In genomic region chr1:15636436-15636835, GRCh38 we compare ENCODE assay signal across 26 cellular contexts. TPM values are rescaled to one million over a fixed set of nuclear protein-coding genes. Genes with fewer than 3 reads are reported as not detected.
A peak's percentile ranks its signal among the peaks of the same experiment; 100 is the strongest.
DNase-seq lines count a peak whose midpoint lies in the region; ATAC-seq, FAIRE-seq and TF ChIP-seq lines count a peak whose summit lies in the region.
"Had no signal": no experiment of that assay in that cellular context is flagged by ENCODE, and none has a peak within 500 bp of the region (broad histone marks: within the 10 kb centered on the region; RNA-seq: fewer than 3 reads in every experiment).

No MANE protein-coding gene starts in this region.

- H3K36me3 ChIP-seq in HEK293 (ENCODE audit: control insufficient read depth in 2 of 2, insufficient read depth in 1 of 2, low read length in 2 of 2): peaks cover 75 to 100% of the 10 kb centered on the region in 2 experiments
- H3K36me3 ChIP-seq in K562 (ENCODE audit: control insufficient read depth, insufficient read depth, low read length): peaks cover 98% of the 10 kb centered on the region
- peaks cover 0 to 84% of the 10 kb centered on the region in 2 donors for H3K36me3 ChIP-seq in gastrocnemius medialis

- H3K4me2 ChIP-seq in K562 (ENCODE audit: insufficient read depth, low read length): no peak overlapping the region
- H3K4me2 ChIP-seq: A549; BLaER1 treated with 17β-estradiol and CSF1 and Interleukin-3, amounts not matched to agents 10 nM and 100 nM had no signal

- no peak overlapping the region for H2AFZ ChIP-seq in K562 (ENCODE audit: low read depth, low read length)
- H2AFZ ChIP-seq: GM23248 had no signal

- no peaks in the 10 kb centered on the region for H3K27me3 Mint-ChIP-seq in T-helper 17 cell
- H3K27me3 Mint-ChIP-seq: CD4-positive, alpha-beta T cell; CD8-positive, alpha-beta memory T cell had no signal

- H3K4me1 ChIP-seq in HEK293 (ENCODE audit: control insufficient read depth, insufficient read depth, low read length) (no peaks in the 10 kb centered on the region), K562 (replicated peaks in 1 of 2; ENCODE audit: control insufficient read depth in 2 of 2, insufficient read depth in 2 of 2, low read length in 2 of 2) (no peaks in the 10 kb centered on the region), gastrocnemius medialis (peaks cover 17 to 18% of the 10 kb centered on the region in 2 donors)
- H3K4me1 ChIP-seq: A549; BE2C; BLaER1 treated with 17β-estradiol and CSF1 and Interleukin-3, amounts not matched to agents 10 nM and 100 nM had no signal

- intact Hi-C loops in K562 (cut with micrococcal nuclease) (no loop called here), gastrocnemius medialis (cut with DNase I; ENCODE audit: low total_unique reads) (no loop called here)

- peaks cover 10% of the 10 kb centered on the region for H3K36me3 Mint-ChIP-seq in T-helper 17 cell (ENCODE audit: low read depth)

- no peak for TF ChIP-seq RAD21 in K562 (CRISPR knock-in tag; conservative IDR thresholded peaks at IDR 0.05 in 1 of 2, IDR thresholded peaks at IDR 0.05 in 1 of 2)

- TF ChIP-seq EP300 in K562 (IDR thresholded peaks at IDR 0.05; ENCODE audit: low read length): no peak

- no peak for TF ChIP-seq CTCF in HEK293 (tag by site-specific recombination; IDR thresholded peaks at IDR 0.05)
- TF ChIP-seq CTCF in K562 (IDR thresholded peaks at IDR 0.05 in 2 of 3, conservative IDR thresholded peaks at IDR 0.05 in 1 of 3; ENCODE audit: insufficient read depth in 2 of 3, low read depth in 1 of 3, low read length in 3 of 3): no peak
- no peak for TF ChIP-seq CTCF in gastrocnemius medialis (IDR thresholded peaks at IDR 0.05 in 4 of 5, conservative IDR thresholded peaks at IDR 0.05 in 1 of 5)
- no peak for TF ChIP-seq CTCF in RWPE1 (conservative IDR thresholded peaks at IDR 0.05; ENCODE audit: low read depth)

- ATAC-seq in K562 (no peak), gastrocnemius medialis (peak; percentile 45 to 68), T-helper 17 cell (no peak)
- ATAC-seq: A549, GM12878 had no signal

- no peaks in the 10 kb centered on the region for H3K9me1 ChIP-seq in K562 (ENCODE audit: control insufficient read depth, insufficient read depth, low read length)

- peaks cover 5% of the 10 kb centered on the region for H3K4me1 Mint-ChIP-seq in T-helper 17 cell

- H3K4me3 ChIP-seq in HEK293 (ENCODE audit: low read depth, low read length): no peak overlapping the region
- H3K4me3 ChIP-seq in K562: no peak overlapping the region
- H3K4me3 ChIP-seq in gastrocnemius medialis: no peak overlapping the region
- H3K4me3 ChIP-seq: A549; BLaER1 treated with 17β-estradiol and CSF1 and Interleukin-3, amounts not matched to agents 10 nM and 100 nM; GM12878; GM23248 had no signal

- WGBS in K562 (ENCODE audit: insufficient coverage, low coverage, missing lambda C conversion rate): 94% methylated on average over 4 of the region's 4 CpGs

- H3K27ac Mint-ChIP-seq in T-helper 17 cell: no peak overlapping the region
- H3K27ac Mint-ChIP-seq: CD4-positive, alpha-beta T cell had no signal

- no TSS peak for BruUV-seq in K562 (replicated peaks; lab: Mats Ljungman, UMichigan)

- POLR2A ChIA-PET in HEK293 (lab: Yijun Ruan, JAX) (no interaction called here), K562 (lab: Yijun Ruan, JAX) (interaction anchor here (0.6 to 4.3 kb wide), 6 partner anchors 9 to 319 kb away, joined by 3 to 17 read pairs (median 4); partner anchors contain the start of gene DDI2), RWPE1 (lab: Yijun Ruan, JAX; ENCODE audit: low non-redundant PET) (no interaction called here)

- FAIRE-seq in K562 (lab: Jason Lieb, UNC): no peak
- FAIRE-seq: A549, D721Med, GM12878, GM19239, H1 had no signal

- CTCF ChIA-PET in HEK293 (lab: Yijun Ruan, JAX) (no interaction called here), K562 (lab: Yijun Ruan, JAX; ENCODE audit: low intra/inter-chr PET ratio) (no interaction called here), RWPE1 (lab: Yijun Ruan, JAX) (no interaction called here)

- H3K79me2 ChIP-seq in K562 (ENCODE audit: control insufficient read depth, insufficient read depth, low read length): peaks cover 6% of the 10 kb centered on the region; the same call in 2 of the 3 replicates

- H4K20me1 ChIP-seq in K562 (replicated peaks; ENCODE audit: control insufficient read depth, insufficient read depth, low read length): no peaks in the 10 kb centered on the region

- H3K27me3 ChIP-seq in K562 (ENCODE audit: control insufficient read depth in 2 of 2, insufficient read depth in 2 of 2, low read length in 2 of 2): no peaks in the 10 kb centered on the region
- H3K27me3 ChIP-seq in gastrocnemius medialis: no peaks in the 10 kb centered on the region
- H3K27me3 ChIP-seq: BE2C; BLaER1 treated with 17β-estradiol and CSF1 and Interleukin-3, amounts not matched to agents 10 nM and 100 nM had no signal

- no peak for TF ChIP-seq POLR2A in K562 (conservative IDR thresholded peaks at IDR 0.05)
- TF ChIP-seq POLR2A in gastrocnemius medialis (IDR thresholded peaks at IDR 0.05): no peak

- H3K9me3 ChIP-seq in HEK293 (ENCODE audit: control insufficient read depth, insufficient read depth, low read depth, low read length) (no peaks in the 10 kb centered on the region), K562 (replicated peaks; ENCODE audit: control insufficient read depth, insufficient read depth, low read depth, low read length) (no peaks in the 10 kb centered on the region), gastrocnemius medialis (no peaks in the 10 kb centered on the region), T-helper 17 cell (ENCODE audit: control insufficient read depth, low read length, poor library complexity, severe bottlenecking) (no peaks in the 10 kb centered on the region)
- H3K9me3 ChIP-seq: A549; BE2C; BLaER1 treated with 17β-estradiol and CSF1 and Interleukin-3, amounts not matched to agents 10 nM and 100 nM had no signal

- no peak for DNase-seq in K562 (ENCODE audit: extremely low read depth in 1 of 4, low spot score in 3 of 4)
- DNase-seq in gastrocnemius medialis: peak in 1 of 2 donors; percentile 41
- no peak for DNase-seq in activated effector memory CD4-positive, alpha-beta T cell treated with anti-CD3 and anti-CD28 coated beads, Interleukin-2, amount 50 U/mL, for 16 hours
- DNase-seq in T-helper 17 cell: no peak
- DNase-seq in RWPE1 (ENCODE audit: low spot score): no peak
- DNase-seq: 8988T; ACHN; AML-193; BE2C; CD4-positive, alpha-beta T cell; CD8-positive, alpha-beta memory T cell; DMS 273 treated with DMSO at 0.1 percent for 48 hours; DMS79; EL; GDM1; GM23248; H7; HCEC 1CT had no signal

- H3K4me3 Mint-ChIP-seq in T-helper 17 cell: no peak overlapping the region
- H3K4me3 Mint-ChIP-seq: CD14-positive monocyte; CD4-positive, alpha-beta T cell; CD8-positive, alpha-beta memory T cell had no signal

- H3K9ac ChIP-seq in K562 (ENCODE audit: insufficient read depth in 1 of 2, low read depth in 2 of 2, low read length in 2 of 2): no peak overlapping the region
- H3K9ac ChIP-seq: BLaER1 treated with 17β-estradiol and CSF1 and Interleukin-3, amounts not matched to agents 10 nM and 100 nM; GM23248 had no signal

- in situ Hi-C loops in K562 (cut with MboI): no loop called here
- in situ Hi-C loops in gastrocnemius medialis (cut with MboI; ENCODE audit: low sequenced_read_pairs in 4 of 4): no loop called here

- H3K27ac ChIP-seq in HEK293 (ENCODE audit: extremely low read depth, low read depth, low read length) (no peak overlapping the region), K562 (ENCODE audit: extremely low read depth, low read depth, low read length) (no peak overlapping the region), gastrocnemius medialis (peak overlapping the region; percentile 39 to 96 (median 56)), RWPE1 (no peak overlapping the region)
- H3K27ac ChIP-seq: A549; BLaER1 treated with 17β-estradiol and CSF1 and Interleukin-3, amounts not matched to agents 10 nM and 100 nM; GM23248 had no signal

RNA-seq across cellular contexts. Expression of gene DDI2, which starts 19.2 kb away (rescaled TPM):
- total RNA-seq in K562 (2011; cell fraction: chromatin; rRNA removed; ENCODE audit: low replicate concordance): 185 and 291 TPM in 2 replicates
- total RNA-seq in K562 (2011; cell fraction: nucleolus; rRNA removed): 109 and 114 TPM in 2 replicates
- 211 and 265 TPM in 2 replicates for total RNA-seq in K562 (2011; cell fraction: nucleoplasm; rRNA removed)
- total RNA-seq in K562 (2014; rRNA removed): 21.2 and 31.5 TPM in 2 replicates
- total RNA-seq in K562 (2014; rRNA removed; fragmentation: Illumina TruSeq; extraction: Trizol): 29.3 and 31.8 TPM in 2 replicates
- 23.6 and 23.9 TPM in 2 replicates for total RNA-seq in K562 (2015; rRNA removed; fragmentation: Illumina TruSeq; extraction: Trizol)
- 48.4 and 50.1 TPM in 2 replicates for total RNA-seq in K562 (2021)
- polyA plus RNA-seq in K562 (2011; rRNA removed): 14.5 and 16.3 TPM in 2 replicates
- polyA plus RNA-seq in K562 (2011; cell fraction: cytosol; rRNA removed): 8.1 and 10.8 TPM in 2 replicates
- 31.8 and 38.6 TPM in 2 replicates for polyA plus RNA-seq in K562 (2011; cell fraction: nucleus; rRNA removed)
- polyA plus RNA-seq in K562 (2012): 11.9 and 18.2 TPM in 2 replicates
- 27.4 and 32.0 TPM in 2 replicates for polyA plus RNA-seq in K562 (2014; fragmentation: Illumina TruSeq; extraction: Trizol)
- polyA plus RNA-seq in K562 (2014; fragmentation: Nextera tagmentation; extraction: Ambion mirVana): 1 to 10 TPM; 6.5 to 7.3 TPM
- 17.1 and 19.1 TPM in 2 replicates for polyA plus RNA-seq in K562 (2014; rRNA removed)
- polyA minus RNA-seq in K562 (2011; rRNA and poly(A)+ RNA removed): 65.5 and 71.7 TPM in 2 replicates
- 19.4 and 25.7 TPM in 2 replicates for polyA minus RNA-seq in K562 (2011; cell fraction: cytosol; rRNA and poly(A)+ RNA removed)
- 76.7 and 116 TPM in 2 replicates for polyA minus RNA-seq in K562 (2011; cell fraction: nucleus; rRNA and poly(A)+ RNA removed)
- total RNA-seq in gastrocnemius medialis: 10 to 100 TPM; 19.0 to 86.7 (median 34.2) TPM
- total RNA-seq in T-helper 17 cell: 10 to 100 TPM; 27.5 to 31.1 TPM

RNA-seq across cellular contexts. Expression of gene PLEKHM2, which starts 47.7 kb away (rescaled TPM):
- total RNA-seq in K562 (2011; cell fraction: chromatin; rRNA removed; ENCODE audit: low replicate concordance): 33.4 and 106 TPM in 2 replicates
- total RNA-seq in K562 (2011; cell fraction: nucleolus; rRNA removed): 69.5 and 71.2 TPM in 2 replicates
- total RNA-seq in K562 (2011; cell fraction: nucleoplasm; rRNA removed): 36.4 and 44.3 TPM in 2 replicates
- total RNA-seq in K562 (2014; rRNA removed): 28.6 and 36.7 TPM in 2 replicates
- 7.8 and 15.6 TPM in 2 replicates for total RNA-seq in K562 (2014; rRNA removed; fragmentation: Illumina TruSeq; extraction: Trizol)
- total RNA-seq in K562 (2015; rRNA removed; fragmentation: Illumina TruSeq; extraction: Trizol): 33.2 and 34.3 TPM in 2 replicates
- total RNA-seq in K562 (2021): 63.7 and 65.3 TPM in 2 replicates
- 34.9 and 54.1 TPM in 2 replicates for polyA plus RNA-seq in K562 (2011; rRNA removed)
- 50.7 and 63.4 TPM in 2 replicates for polyA plus RNA-seq in K562 (2011; cell fraction: cytosol; rRNA removed)
- 122 and 150 TPM in 2 replicates for polyA plus RNA-seq in K562 (2011; cell fraction: nucleus; rRNA removed)
- polyA plus RNA-seq in K562 (2012): 43.7 and 66.8 TPM in 2 replicates
- polyA plus RNA-seq in K562 (2014; fragmentation: Illumina TruSeq; extraction: Trizol): 35.1 and 47.8 TPM in 2 replicates
- under 1 TPM; 0.27 to 0.78 TPM for polyA plus RNA-seq in K562 (2014; fragmentation: Nextera tagmentation; extraction: Ambion mirVana)
- polyA plus RNA-seq in K562 (2014; rRNA removed): 41.1 and 42.7 TPM in 2 replicates
- polyA minus RNA-seq in K562 (2011; rRNA and poly(A)+ RNA removed): 17.2 and 24.3 TPM in 2 replicates
- polyA minus RNA-seq in K562 (2011; cell fraction: cytosol; rRNA and poly(A)+ RNA removed): 35.5 and 58.1 TPM in 2 replicates
- 17.6 and 24.7 TPM in 2 replicates for polyA minus RNA-seq in K562 (2011; cell fraction: nucleus; rRNA and poly(A)+ RNA removed)
- 100 to 1,000 TPM in 3 of 4 donors, 10 to 100 TPM in 1; 86.7 to 170 (median 144) TPM for total RNA-seq in gastrocnemius medialis
- 10 to 100 TPM; 54.8 to 72.8 TPM for total RNA-seq in T-helper 17 cell

RNA-seq across cellular contexts. Expression of gene AGMAT, which starts 51.6 kb away (rescaled TPM):
- total RNA-seq in K562 (2011; cell fraction: chromatin; rRNA removed; ENCODE audit: low replicate concordance): not detected in 2 replicates
- not detected in 2 replicates for total RNA-seq in K562 (2011; cell fraction: nucleolus; rRNA removed)
- not detected in 2 replicates for total RNA-seq in K562 (2011; cell fraction: nucleoplasm; rRNA removed)
- total RNA-seq in K562 (2014; rRNA removed) (not detected in 2 replicates), K562 (2014; rRNA removed; fragmentation: Illumina TruSeq; extraction: Trizol) (not detected in 2 replicates), K562 (2015; rRNA removed; fragmentation: Illumina TruSeq; extraction: Trizol) (not detected in 2 replicates), K562 (2021) (0.07 TPM in 1 of 2 replicates, not detected in the other), gastrocnemius medialis (1 to 10 TPM in 3 of 4 donors, under 1 TPM in 1; 0.85 to 2.6 (median 2.0) TPM), T-helper 17 cell (1 to 10 TPM; 5.7 to 6.8 TPM)
- polyA plus RNA-seq in K562 (2011; rRNA removed) (not detected in 2 replicates), K562 (2014; fragmentation: Illumina TruSeq; extraction: Trizol) (not detected in 2 replicates), K562 (2014; fragmentation: Nextera tagmentation; extraction: Ambion mirVana) (not detected), K562 (2014; rRNA removed) (not detected in 2 replicates)
- polyA plus RNA-seq in K562 (2011; cell fraction: cytosol; rRNA removed): not detected in 2 replicates
- polyA plus RNA-seq in K562 (2011; cell fraction: nucleus; rRNA removed): not detected in 2 replicates
- polyA plus RNA-seq in K562 (2012): 0.04 TPM in 1 of 2 replicates, not detected in the other
- not detected in 2 replicates for polyA minus RNA-seq in K562 (2011; rRNA and poly(A)+ RNA removed)
- polyA minus RNA-seq in K562 (2011; cell fraction: cytosol; rRNA and poly(A)+ RNA removed): 0.29 and 0.64 TPM in 2 replicates
- not detected in 2 replicates for polyA minus RNA-seq in K562 (2011; cell fraction: nucleus; rRNA and poly(A)+ RNA removed)
- polyA plus RNA-seq: CD14-positive monocyte had no signal

Comparison
In these comparisons a context has a peak if more than half of its experiments do, and no peak if none do; other contexts are left out.
1. H3K27ac ChIP-seq: peak in gastrocnemius medialis (4 of 4); none in HEK293 (single experiment), K562 (single experiment) and RWPE1 (single experiment).
2. ATAC-seq: peak in gastrocnemius medialis (2 of 2); none in K562 (single experiment) and T-helper 17 cell (single experiment).
3. Of the 44 proteins assayed by ChIP-seq in both K562 and HEK293: peak only in K562: none; only in HEK293: none; in both: ZNF121; in neither: 43.